2 cellular contexts compared by ENCODE assay signal in genomic region chr12:57816001-57816854, GRCh38.
A peak's percentile ranks its signal among the peaks of the same experiment; 100 is the strongest.
TF ChIP-seq lines count a peak whose summit lies in the region.

No MANE protein-coding gene starts in this region.

TF ChIP-seq in HepG2, 621 proteins besides CTCF, POLR2A, EP300 and RAD21:
- 0 out of 2 replicates have a peak, but pooled peaks have one; percentile 66 for TF ChIP-seq SSRP1 (CRISPR knock-in tag; IDR thresholded peaks at IDR 0.05)
- TF ChIP-seq ERF (CRISPR knock-in tag; IDR thresholded peaks at IDR 0.05) = no peak

TF ChIP-seq in SK-N-SH treated with all-trans-retinoic acid at 6 μM for 48 hours, 23 proteins besides CTCF, POLR2A, EP300 and RAD21:
- TF ChIP-seq, protein P1, sequence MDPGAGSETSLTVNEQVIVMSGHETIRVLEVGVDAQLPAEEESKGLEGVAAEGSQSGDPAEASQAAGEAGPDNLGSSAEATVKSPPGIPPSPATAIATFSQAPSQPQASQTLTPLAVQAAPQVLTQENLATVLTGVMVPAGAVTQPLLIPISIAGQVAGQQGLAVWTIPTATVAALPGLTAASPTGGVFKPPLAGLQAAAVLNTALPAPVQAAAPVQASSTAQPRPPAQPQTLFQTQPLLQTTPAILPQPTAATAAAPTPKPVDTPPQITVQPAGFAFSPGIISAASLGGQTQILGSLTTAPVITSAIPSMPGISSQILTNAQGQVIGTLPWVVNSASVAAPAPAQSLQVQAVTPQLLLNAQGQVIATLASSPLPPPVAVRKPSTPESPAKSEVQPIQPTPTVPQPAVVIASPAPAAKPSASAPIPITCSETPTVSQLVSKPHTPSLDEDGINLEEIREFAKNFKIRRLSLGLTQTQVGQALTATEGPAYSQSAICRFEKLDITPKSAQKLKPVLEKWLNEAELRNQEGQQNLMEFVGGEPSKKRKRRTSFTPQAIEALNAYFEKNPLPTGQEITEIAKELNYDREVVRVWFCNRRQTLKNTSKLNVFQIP (CRISPR knock-in tag; IDR thresholded peaks at IDR 0.05; ENCODE audit: borderline replicate concordance, low read depth) = no peak
TF ChIP-seq in SK-N-SH treated with all-trans-retinoic acid at 6 μM for 48 hours: peak in this region for 0.
